Comparison of ENCODE assay signal across 2 cellular contexts in the genomic region with DNA sequence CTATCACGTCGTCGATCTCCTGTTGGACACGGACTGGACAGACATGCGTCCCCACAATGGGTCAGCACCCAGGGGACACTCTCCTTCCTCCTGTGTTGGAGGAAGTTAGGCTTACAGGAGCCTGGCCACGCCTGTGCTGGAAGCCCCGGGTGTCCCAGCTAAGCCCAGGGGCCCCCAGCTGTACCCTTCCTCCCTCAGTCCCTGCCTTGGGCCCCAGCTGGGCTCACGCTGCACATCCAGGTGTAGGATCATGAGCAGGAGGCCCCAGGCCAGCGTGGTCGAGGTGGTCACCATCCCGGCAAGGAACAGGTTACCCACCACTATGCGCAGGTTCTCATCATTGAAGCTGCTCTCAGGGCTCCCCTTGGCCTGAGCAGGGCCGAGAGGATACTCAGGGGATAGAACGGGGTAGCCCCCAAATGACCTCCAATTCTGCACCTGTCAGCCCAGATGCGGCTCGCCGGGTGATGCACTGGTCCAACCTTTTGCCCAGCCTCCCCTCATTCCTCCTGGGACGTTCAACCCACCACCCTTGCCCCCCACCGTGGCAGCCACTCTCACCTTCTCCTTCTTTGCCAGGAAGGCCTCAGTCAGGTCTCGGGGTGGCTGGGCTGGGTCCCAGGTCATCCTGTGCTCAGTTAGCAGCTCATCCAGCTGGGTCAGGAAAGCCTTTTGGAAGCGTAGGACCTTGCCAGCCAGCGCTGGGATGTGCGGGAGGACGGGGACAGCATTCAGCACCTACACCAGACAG. TPM values are rescaled to one million over a fixed set of nuclear protein-coding genes. Genes with fewer than 3 reads are reported as not detected.
"Had no signal": no experiment of that assay in that cellular context is flagged by ENCODE, and none has a peak within 500 bp of the region (broad histone marks: within the 10 kb centered on the region; RNA-seq: fewer than 3 reads in every experiment).

No MANE protein-coding gene starts in this region.

RNA-seq across cellular contexts. Expression of gene CYP2D6, which starts 10.9 kb away (rescaled TPM):
- total RNA-seq: M059J, Right ventricle myocardium superior had no signal
